Comparison of ENCODE assay signal across 23 cellular contexts in genomic region chr12:47991106-47991550, GRCh38. TPM values are rescaled to one million over a fixed set of nuclear protein-coding genes. Genes with fewer than 3 reads are reported as not detected.
A peak's percentile ranks its signal among the peaks of the same experiment; 100 is the strongest.
DNase-seq lines count a peak whose midpoint lies in the region; ATAC-seq and TF ChIP-seq lines count a peak whose summit lies in the region.
"Had no signal": no experiment of that assay in that cellular context is flagged by ENCODE, and none has a peak within 500 bp of the region (broad histone marks: within the 10 kb centered on the region; RNA-seq: fewer than 3 reads in every experiment).

No MANE protein-coding gene starts in this region.

- H3K9ac ChIP-seq in IMR-90 (ENCODE audit: low read depth, low read length), result no peak overlapping the region
- H3K9ac ChIP-seq: KMS-11 had no signal

- no peak overlapping the region for H2BK120ac ChIP-seq in IMR-90 (ENCODE audit: low read depth, low read length)

- ATAC-seq in IMR-90 (ENCODE audit: low read depth), result 0 out of 2 replicates have a peak, but pooled peaks have one; percentile 8

- no peaks in the 10 kb centered on the region for H3K9me3 Mint-ChIP-seq in chondrocyte (ENCODE audit: low read depth)
- H3K9me3 Mint-ChIP-seq in progenitor cell of endocrine pancreas (ENCODE audit: low read depth), result no peaks in the 10 kb centered on the region
- H3K9me3 Mint-ChIP-seq: CD8-positive, alpha-beta memory T cell; neural crest cell had no signal

- POLR2A ChIA-PET in IMR-90 (lab: Charles Lee; ENCODE audit: unreplicated experiment), result no interaction called here

- WGBS in IMR-90 (ENCODE audit: extremely low coverage in 2 of 2, insufficient read length in 1 of 2), 2 experiments, result 80% methylated on average over 1 of the region's 4 CpGs; no CpG with 5 or more reads in 1 of the 2 experiments

- no peak overlapping the region for H2BK20ac ChIP-seq in IMR-90 (ENCODE audit: low read depth, low read length)

- H2AFZ ChIP-seq in IMR-90 (replicated peaks; ENCODE audit: low read length, poor library complexity), result no peak overlapping the region
- H2AFZ ChIP-seq: PC-9 had no signal

- DNase-seq in NCI-H2171 treated with DMSO at 0.1 percent for 48 hours (lab: John Stamatoyannopoulos, UW) (peak; percentile 20), NCI-H2171 (lab: John Stamatoyannopoulos, UW) (no peak), IMR-90 (no peak), chondrocyte (ENCODE audit: low spot score) (peak; percentile 65), posterior vena cava (ENCODE audit: low spot score) (peak; percentile 68), kidney glomerular epithelial cell (lab: John Stamatoyannopoulos, UW) (no peak), progenitor cell of endocrine pancreas (ENCODE audit: low spot score, unreplicated experiment) (no peak)
- no peak for DNase-seq in activated effector memory CD4-positive, alpha-beta T cell treated with Interleukin-2 at 50 U/mL for 16 hours
- DNase-seq: cerebellar nuclear complex, DMS53, mucosa of descending colon, NCI-H1417 treated with DMSO at 0.1 percent for 48 hours, PC-9, Right ventricle myocardium superior, T1000, testis had no signal

- H4K20me1 ChIP-seq in IMR-90 (ENCODE audit: insufficient read depth, low read length), result no peaks in the 10 kb centered on the region

- no peak overlapping the region for H2AK9ac ChIP-seq in IMR-90 (replicated peaks; ENCODE audit: low read depth, low read length, poor library complexity)

- H3K27me3 ChIP-seq in IMR-90 (ENCODE audit: control insufficient read depth, insufficient read depth, low read length), result peaks cover 54% of the 10 kb centered on the region
- H3K27me3 ChIP-seq: testis, vagina had no signal

- H3K56ac ChIP-seq in IMR-90 (ENCODE audit: extremely low read depth, insufficient read depth, low read length), result no peak overlapping the region

- H2AK5ac ChIP-seq in IMR-90 (ENCODE audit: low read depth, low read length), result no peak overlapping the region

- no peaks in the 10 kb centered on the region for H3K36me3 ChIP-seq in IMR-90 (ENCODE audit: control insufficient read depth, insufficient read depth, low read length)
- H3K36me3 ChIP-seq: vagina had no signal

- H3K27me3 Mint-ChIP-seq in chondrocyte (ENCODE audit: low read depth) (no peaks in the 10 kb centered on the region), progenitor cell of endocrine pancreas (no peaks in the 10 kb centered on the region)

- dilution Hi-C loops in IMR-90 (cut with HindIII; ENCODE audit: low sequenced_read_pairs, unreplicated experiment), result no loop called here

- no TSS peak for BruUV-seq in IMR-90 (replicated peaks; lab: Mats Ljungman, UMichigan)

- no peak overlapping the region for H2BK5ac ChIP-seq in IMR-90 (ENCODE audit: low read depth, low read length, poor library complexity, severe bottlenecking)

- H3K4me3 ChIP-seq in IMR-90 (ENCODE audit: insufficient read depth, low read depth, low read length), result no peak overlapping the region
- H3K4me3 ChIP-seq: lung, mucosa of descending colon, PC-9, testis, vagina had no signal

- TF ChIP-seq CTCF in IMR-90 (conservative IDR thresholded peaks at IDR 0.05; ENCODE audit: low read depth, low read length), result no peak
- no peak for TF ChIP-seq CTCF in chondrocyte (IDR thresholded peaks at IDR 0.05)
- no peak for TF ChIP-seq CTCF in progenitor cell of endocrine pancreas (IDR thresholded peaks at IDR 0.05; ENCODE audit: unreplicated experiment)

- no peaks in the 10 kb centered on the region for H3K36me3 Mint-ChIP-seq in chondrocyte (ENCODE audit: low read depth)
- H3K36me3 Mint-ChIP-seq in progenitor cell of endocrine pancreas (ENCODE audit: insufficient read depth), result peaks cover 25% of the 10 kb centered on the region
- H3K36me3 Mint-ChIP-seq: CD8-positive, alpha-beta memory T cell had no signal

- no peak overlapping the region for H2BK15ac ChIP-seq in IMR-90 (ENCODE audit: low read depth, low read length)

- H4K5ac ChIP-seq in IMR-90 (ENCODE audit: low read depth, low read length), result no peak overlapping the region

- H3K9me3 ChIP-seq in IMR-90 (ENCODE audit: control insufficient read depth, insufficient read depth, low read length), result no peaks in the 10 kb centered on the region
- H3K9me3 ChIP-seq: mucosa of descending colon, testis, vagina had no signal

- no peaks in the 10 kb centered on the region for H3K9me1 ChIP-seq in IMR-90 (ENCODE audit: insufficient read depth, low read length)

- no peak overlapping the region for H3K23ac ChIP-seq in IMR-90 (ENCODE audit: low read depth, low read length)

- no peak overlapping the region for H4K8ac ChIP-seq in IMR-90 (ENCODE audit: low read depth in 2 of 2, low read length in 2 of 2)

- intact Hi-C loops in IMR-90 (cut with micrococcal nuclease), result no loop called here
- intact Hi-C loops in posterior vena cava (cut with DNase I), result loop anchor here in 1 of 2 donors (2.0 kb wide), 1 partner anchor 172 kb away; no protein-coding TSS in a partner anchor

- H3K27ac Mint-ChIP-seq in chondrocyte (ENCODE audit: unreplicated experiment) (no peak overlapping the region), progenitor cell of endocrine pancreas (no peak overlapping the region)

- no peak overlapping the region for H3K14ac ChIP-seq in IMR-90 (replicated peaks; ENCODE audit: low read depth, low read length)

- no peak for TF ChIP-seq RAD21 in IMR-90 (IDR thresholded peaks at IDR 0.05; ENCODE audit: low read length)

- in situ Hi-C loops in IMR-90 (cut with MboI; ENCODE audit: low sequenced_read_pairs), result no loop called here

- CTCF ChIA-PET in IMR-90 (lab: Yijun Ruan, JAX), result interaction anchor here (0.5 to 0.9 kb wide), 2 partner anchors 11 to 95 kb away, joined by 3 to 4 read pairs; no protein-coding TSS in a partner anchor

- no peak for TF ChIP-seq POLR2A in IMR-90 (IDR thresholded peaks at IDR 0.05; ENCODE audit: low read depth, low read length)

- peaks cover 18% of the 10 kb centered on the region for H3K4me1 Mint-ChIP-seq in chondrocyte (ENCODE audit: low read depth)
- peaks cover 16% of the 10 kb centered on the region for H3K4me1 Mint-ChIP-seq in progenitor cell of endocrine pancreas (ENCODE audit: low read depth)

- H3K27ac ChIP-seq in IMR-90 (ENCODE audit: insufficient read depth, low read length), result no peak overlapping the region
- H3K27ac ChIP-seq: KMS-11, PC-9, testis, vagina had no signal

- H3K4me2 ChIP-seq in IMR-90 (ENCODE audit: low read depth, low read length), result no peak overlapping the region
- H3K4me2 ChIP-seq: KMS-11, PC-9 had no signal

- no peak overlapping the region for H3K18ac ChIP-seq in IMR-90 (ENCODE audit: low read depth, low read length)

- H3K4me3 Mint-ChIP-seq in chondrocyte (ENCODE audit: unreplicated experiment) (no peak overlapping the region), progenitor cell of endocrine pancreas (ENCODE audit: low read depth) (no peak overlapping the region)
- H3K4me3 Mint-ChIP-seq: neural crest cell had no signal

- H3K79me1 ChIP-seq in IMR-90 (ENCODE audit: low read depth in 1 of 2, low read length in 2 of 2), result no peaks in the 10 kb centered on the region

- H4K91ac ChIP-seq in IMR-90 (ENCODE audit: insufficient read depth, low read depth, low read length), result no peak overlapping the region

- H3K4ac ChIP-seq in IMR-90 (ENCODE audit: low read depth, low read length), result no peak overlapping the region

- no peaks in the 10 kb centered on the region; the same call in 1 of the 2 replicates for H3K4me1 ChIP-seq in IMR-90 (ENCODE audit: control insufficient read depth, insufficient read depth, low read length)

TF ChIP-seq in IMR-90, 13 proteins besides CTCF, POLR2A, EP300 and RAD21:
- TF ChIP-seq FOS (IDR thresholded peaks at IDR 0.05; ENCODE audit: low read depth, low read length), result no peak

RNA-seq across cellular contexts. Expression of gene COL2A1, which starts 13.1 kb away (rescaled TPM):
- not detected in 2 replicates for total RNA-seq in IMR-90 (2012; rRNA removed)
- polyA plus RNA-seq in IMR-90 (2012; rRNA removed), result 0.05 TPM in 1 of 2 replicates, not detected in the other
- 0.03 and 0.05 TPM in 2 replicates for polyA plus RNA-seq in IMR-90 (2012; cell fraction: cytosol; rRNA removed)
- 0.03 and 0.05 TPM in 2 replicates for polyA plus RNA-seq in IMR-90 (2012; cell fraction: nucleus; rRNA removed; ENCODE audit: low replicate concordance)
- total RNA-seq in chondrocyte, result 2.0 to 47.7 TPM (median 35.6 TPM) in 3 replicates
- total RNA-seq in posterior vena cava, result not detected
- 424 and 446 TPM in 2 replicates for total RNA-seq in progenitor cell of endocrine pancreas
- total RNA-seq: A172; CD8-positive, alpha-beta memory T cell; H4; PC-9; Right ventricle myocardium superior; vagina had no signal
- polyA plus RNA-seq: CD8-positive, alpha-beta memory T cell had no signal

RNA-seq across cellular contexts. Expression of gene TMEM106C, which starts 27.7 kb away (rescaled TPM):
- total RNA-seq in IMR-90 (2012; rRNA removed) (63.9 and 72.1 TPM in 2 replicates), chondrocyte (54.3 to 60.1 TPM (median 54.8 TPM) in 3 replicates), posterior vena cava (10 to 100 TPM; 29.5 to 36.1 TPM), progenitor cell of endocrine pancreas (76.1 and 83.9 TPM in 2 replicates)
- 66.4 and 74.6 TPM in 2 replicates for polyA plus RNA-seq in IMR-90 (2012; rRNA removed)
- 27.2 and 37.7 TPM in 2 replicates for polyA plus RNA-seq in IMR-90 (2012; cell fraction: cytosol; rRNA removed)
- polyA plus RNA-seq in IMR-90 (2012; cell fraction: nucleus; rRNA removed; ENCODE audit: low replicate concordance), result 34.4 and 64.6 TPM in 2 replicates

Comparison
In these comparisons a context has a peak if more than half of its experiments do, and no peak if none do; other contexts are left out.
1. DNase-seq: peak in NCI-H2171 treated with DMSO at 0.1 percent for 48 hours (single experiment), chondrocyte (single experiment) and posterior vena cava (single experiment); none in NCI-H2171 (single experiment), IMR-90 (single experiment), kidney glomerular epithelial cell (single experiment), activated effector memory CD4-positive, alpha-beta T cell treated with Interleukin-2 at 50 U/mL for 16 hours (single experiment) and progenitor cell of endocrine pancreas (single experiment).